Comparison of ENCODE assay signal across 14 cellular contexts in genomic region chr7:75961194-75961593, GRCh38. TPM values are rescaled to one million over a fixed set of nuclear protein-coding genes. Genes with fewer than 3 reads are reported as not detected.
A peak's percentile ranks its signal among the peaks of the same experiment; 100 is the strongest.
DNase-seq lines count a peak whose midpoint lies in the region; ATAC-seq, FAIRE-seq and TF ChIP-seq lines count a peak whose summit lies in the region.
"Had no signal": no experiment of that assay in that cellular context is flagged by ENCODE, and none has a peak within 500 bp of the region (broad histone marks: within the 10 kb centered on the region; RNA-seq: fewer than 3 reads in every experiment).

No MANE protein-coding gene starts in this region.

- 83 to 89% methylated on average over 6 of the region's 6 CpGs for WGBS in thyroid gland, 2 donors

- CTCF ChIA-PET in A673 (lab: Charles Lee): interaction anchor here (0.6 to 0.7 kb wide), 2 partner anchors 47 to 217 kb away, joined by 3 to 8 read pairs; no protein-coding TSS in a partner anchor

- no peak overlapping the region for H3K4me3 ChIP-seq in fibroblast of the aortic adventitia (ENCODE audit: low read depth, low read length)
- no peak overlapping the region for H3K4me3 ChIP-seq in thyroid gland (replicated peaks in 1 of 3)
- no peak overlapping the region for H3K4me3 ChIP-seq in A673 (ENCODE audit: low read depth, low read length, poor library complexity, severe bottlenecking)

- H3K36me3 ChIP-seq in thyroid gland (peaks cover 0 to 18% of the 10 kb centered on the region in 2 donors), A673 (ENCODE audit: insufficient read depth, low read length, poor library complexity, severe bottlenecking) (peaks cover 8% of the 10 kb centered on the region)

- DNase-seq in Right ventricle myocardium superior (peak; percentile 26), left cardiac atrium (no peak), SK-MEL-5 (ENCODE audit: low read depth, low spot score) (peak; percentile 43), fibroblast of the aortic adventitia (ENCODE audit: low read depth) (no peak), thyroid gland (peak; percentile 38 to 42), D721Med (ENCODE audit: insufficient read length, low spot score) (no peak), A673 (ENCODE audit: low spot score) (no peak)
- DNase-seq: ACHN; activated CD4-positive, alpha-beta T cell treated with anti-CD3 and anti-CD28 coated beads, Interleukin-2, amount 10 ng/mL, durations not matched to agents 7 days and 5 days; NCI-H146; NCI-H510A; stimulated activated naive B cell treated with anti-CD40 and anti-IgM and Interleukin-4, amounts not matched to agents 10 μg/mL and 1 μg/mL and 100 μg/mL, for 72 hours had no signal

- BruUV-seq in A673 (replicated peaks; lab: Mats Ljungman, UMichigan): no TSS peak

- peak overlapping the region in 2 of 3 donors; percentile 42 to 79 for H3K27ac ChIP-seq in thyroid gland
- no peak overlapping the region for H3K27ac ChIP-seq in A673 (ENCODE audit: low read depth, low read length, poor library complexity, severe bottlenecking)
- H3K27ac ChIP-seq: RWPE1 had no signal

- TF ChIP-seq CTCF in fibroblast of the aortic adventitia (IDR thresholded peaks at IDR 0.05; ENCODE audit: insufficient read depth, low read length) (peak; percentile 1), thyroid gland (IDR thresholded peaks at IDR 0.05) (peak in 3 of 6 experiments; percentile 16 to 33 (median 27)), D721Med (IDR thresholded peaks at IDR 0.05; ENCODE audit: insufficient read depth, missing control alignments) (no peak), A673 (conservative IDR thresholded peaks at IDR 0.05; ENCODE audit: low read depth, low read length) (no peak)

- H3K9me3 ChIP-seq in thyroid gland (no peaks in the 10 kb centered on the region), A673 (ENCODE audit: low read depth, low read length, poor library complexity, severe bottlenecking) (no peaks in the 10 kb centered on the region)

- POLR2A ChIA-PET in A673 (lab: Charles Lee; ENCODE audit: low non-redundant PET): no interaction called here

- in situ Hi-C loops in SK-MEL-5 (cut with HindIII; ENCODE audit: low pct_unique_long_range_greater_than_20kb, low sequenced_read_pairs): no loop called here

- intact Hi-C loops in Right ventricle myocardium superior (cut with DNase I) (no loop called here), left cardiac atrium (cut with DNase I) (loop anchor here in 1 of 2 donors (5.0 kb wide), 1 partner anchor 44 kb away; the partner anchor contains the start of gene POR), thyroid gland (cut with DNase I) (no loop called here), A673 (cut with micrococcal nuclease; ENCODE audit: unreplicated experiment) (no loop called here)

- no peak for FAIRE-seq in D721Med (lab: Jason Lieb, UNC)

- H3K4me1 ChIP-seq in thyroid gland: peaks cover 12 to 76% of the 10 kb centered on the region in 2 donors
- no peaks in the 10 kb centered on the region for H3K4me1 ChIP-seq in A673 (ENCODE audit: insufficient read depth, low read length, poor library complexity, severe bottlenecking)

- H3K27me3 ChIP-seq in thyroid gland: no peaks in the 10 kb centered on the region
- H3K27me3 ChIP-seq in A673 (replicated peaks; ENCODE audit: insufficient read depth, low read depth, low read length, poor library complexity): no peaks in the 10 kb centered on the region

- no peak for TF ChIP-seq POLR2A in thyroid gland (IDR thresholded peaks at IDR 0.05)

- ATAC-seq in Right ventricle myocardium superior (ENCODE audit: poor library complexity) (no peak), left cardiac atrium (no peak), GM19324 (IDR thresholded peaks at IDR 0.05; ENCODE audit: low FRiP score, unreplicated experiment) (no peak)
- ATAC-seq: stimulated activated naive B cell treated with anti-CD40 and anti-IgM and Interleukin-4, amounts not matched to agents 10 μg/mL and 1 μg/mL and 100 μg/mL, for 72 hours had no signal

RNA-seq across cellular contexts. Expression of gene TMEM120A, which starts 33.2 kb away (rescaled TPM):
- 90.7 TPM for total RNA-seq in Right ventricle myocardium superior
- 10 to 100 TPM; 63.5 to 98.3 TPM for total RNA-seq in left cardiac atrium
- 40.8 and 50.2 TPM in 2 replicates for total RNA-seq in SK-MEL-5 (2014; rRNA removed; shearing (Covaris generic))
- polyA plus RNA-seq in SK-MEL-5 (2015; cell fraction: cytosol; rRNA removed): 70.5 and 71.6 TPM in 2 replicates
- polyA plus RNA-seq in SK-MEL-5 (2015; cell fraction: nucleus; rRNA removed): 181 and 204 TPM in 2 replicates
- total RNA-seq in fibroblast of the aortic adventitia (ENCODE audit: low replicate concordance): 2.0 and 28.9 TPM in 2 replicates
- total RNA-seq in thyroid gland: 10 to 100 TPM; 25.4 to 38.2 (median 34.9) TPM
- 18.7 and 18.9 TPM in 2 replicates for total RNA-seq in A673 (2021)

RNA-seq across cellular contexts. Expression of gene POR, which starts 46.2 kb away (rescaled TPM):
- total RNA-seq in Right ventricle myocardium superior: 54.7 TPM
- 100 to 1,000 TPM in 1 of 2 donors, 10 to 100 TPM in 1; 60.6 to 128 TPM for total RNA-seq in left cardiac atrium
- 136 and 150 TPM in 2 replicates for total RNA-seq in SK-MEL-5 (2014; rRNA removed; shearing (Covaris generic))
- polyA plus RNA-seq in SK-MEL-5 (2015; cell fraction: cytosol; rRNA removed): 133 and 134 TPM in 2 replicates
- 188 and 217 TPM in 2 replicates for polyA plus RNA-seq in SK-MEL-5 (2015; cell fraction: nucleus; rRNA removed)
- 35.2 and 40.7 TPM in 2 replicates for total RNA-seq in fibroblast of the aortic adventitia (ENCODE audit: low replicate concordance)
- 100 to 1,000 TPM; 141 to 341 (median 285) TPM for total RNA-seq in thyroid gland
- total RNA-seq in A673 (2021): 99.3 and 104 TPM in 2 replicates

Comparison
In these comparisons a context has a peak if more than half of its experiments do, and no peak if none do; other contexts are left out.
1. DNase-seq: peak in Right ventricle myocardium superior (single experiment), SK-MEL-5 (single experiment) and thyroid gland (2 of 2); none in left cardiac atrium (single experiment), fibroblast of the aortic adventitia (single experiment), D721Med (single experiment) and A673 (single experiment).